ENCODE assay signal across 21 cellular contexts in genomic region chr16:79728048-79728922, GRCh38.
"Had no signal": no experiment of that assay in that cellular context is flagged by ENCODE, and none has a peak within 500 bp of the region (broad histone marks: within the 10 kb centered on the region; RNA-seq: fewer than 3 reads in every experiment).

No MANE protein-coding gene starts in this region.

- H3K27ac ChIP-seq: esophagus squamous epithelium, foreskin keratinocyte, hepatocyte, ovary, right atrium auricular region, suprapubic skin, thyroid gland, uterus had no signal

- H3K4me1 ChIP-seq: esophagus squamous epithelium, foreskin keratinocyte, right atrium auricular region, suprapubic skin, thyroid gland, uterus had no signal

- H3K36me3 Mint-ChIP-seq: type B pancreatic cell had no signal

- FAIRE-seq: small intestine had no signal

- H3K4me2 ChIP-seq: hepatocyte had no signal

- H3K27ac Mint-ChIP-seq: naive thymus-derived CD4-positive, alpha-beta T cell; stimulated activated effector memory CD8-positive, alpha-beta T cell treated with anti-CD3 and anti-CD28 coated beads, Interleukin-12 subunit alpha, Interleukin-12 subunit beta, amount 100 ng/mL, for 72 hours; type B pancreatic cell had no signal

- ATAC-seq: foreskin keratinocyte; left colon; left ventricle myocardium superior; naive thymus-derived CD4-positive, alpha-beta T cell; stimulated activated effector memory CD8-positive, alpha-beta T cell treated with anti-CD3 and anti-CD28 coated beads, Interleukin-12 subunit alpha, Interleukin-12 subunit beta, amount 100 ng/mL, for 72 hours; stimulated activated naive CD8-positive, alpha-beta T cell treated with anti-CD3 and anti-CD28 coated beads, Interleukin-15, Interleukin-2, amounts not matched to agents 100 U/mL and 50 U/mL, for 24 hours had no signal

- H3K9me3 ChIP-seq: esophagus squamous epithelium, ovary, right atrium auricular region, suprapubic skin, thyroid gland, uterus had no signal

- H3K79me2 ChIP-seq: hepatocyte had no signal

- H3K36me3 ChIP-seq: esophagus squamous epithelium, ovary, right atrium auricular region, suprapubic skin, thyroid gland, uterus had no signal

- H3K9me3 Mint-ChIP-seq: type B pancreatic cell had no signal

- H3K27me3 ChIP-seq: esophagus squamous epithelium, hepatocyte, ovary, right atrium auricular region, suprapubic skin, thyroid gland, uterus had no signal

- H3K4me3 ChIP-seq: esophagus squamous epithelium, hepatocyte, lung, ovary, right atrium auricular region, suprapubic skin, thyroid gland, uterus had no signal

- H3K4me1 Mint-ChIP-seq: stimulated activated effector memory CD8-positive, alpha-beta T cell treated with anti-CD3 and anti-CD28 coated beads, Interleukin-12 subunit alpha, Interleukin-12 subunit beta, amount 100 ng/mL, for 72 hours had no signal

- H3K4me3 Mint-ChIP-seq: naive thymus-derived CD4-positive, alpha-beta T cell; stimulated activated effector memory CD8-positive, alpha-beta T cell treated with anti-CD3 and anti-CD28 coated beads, Interleukin-12 subunit alpha, Interleukin-12 subunit beta, amount 100 ng/mL, for 72 hours; type B pancreatic cell had no signal

- DNase-seq: esophagus squamous epithelium; foreskin keratinocyte; head of caudate nucleus; left colon; left ventricle myocardium superior; naive thymus-derived CD4-positive, alpha-beta T cell; nucleus accumbens; ovary; small intestine; stimulated activated CD4-positive, alpha-beta T cell treated with anti-CD3 and anti-CD28 coated beads, Interleukin-12 subunit alpha, Interleukin-12 subunit beta, amount 100 ng/mL, for 4 hours; stimulated activated CD4-positive, alpha-beta T cell treated with anti-CD3 and anti-CD28 coated beads, Interleukin-2, amount 100 ng/mL, for 48 hours; stimulated activated CD8-positive, alpha-beta memory T cell treated with anti-CD3 and anti-CD28 coated beads, Interleukin-4, amount 100 ng/mL, for 48 hours; stimulated activated naive CD8-positive, alpha-beta T cell treated with anti-CD3 and anti-CD28 coated beads, Interleukin-15, Interleukin-2, amounts not matched to agents 100 U/mL and 50 U/mL, for 24 hours; thyroid gland; uterus had no signal

- H2AFZ ChIP-seq: hepatocyte had no signal
